Comparison of ENCODE assay signal across 8 cellular contexts in genomic region chr15:68256675-68257450, GRCh38. TPM values are rescaled to one million over a fixed set of nuclear protein-coding genes. Genes with fewer than 3 reads are reported as not detected.
A peak's percentile ranks its signal among the peaks of the same experiment; 100 is the strongest.
DNase-seq lines count a peak whose midpoint lies in the region; ATAC-seq and TF ChIP-seq lines count a peak whose summit lies in the region.

No MANE protein-coding gene starts in this region.

- no peaks in the 10 kb centered on the region for H3K79me2 ChIP-seq in DOHH2 (ENCODE audit: control insufficient read depth, low read length)

- H3K27me3 ChIP-seq in DOHH2 (ENCODE audit: control insufficient read depth, low read length) (peaks cover 22% of the 10 kb centered on the region), skeletal muscle satellite cell (ENCODE audit: control insufficient read depth, insufficient read depth, low read length) (peaks cover 1% of the 10 kb centered on the region)

- TF ChIP-seq CTCF in DOHH2 (IDR thresholded peaks at IDR 0.05; ENCODE audit: low read depth, low read length, poor library complexity, severe bottlenecking): no peak
- peak; percentile 26 for TF ChIP-seq CTCF in chondrocyte (IDR thresholded peaks at IDR 0.05)

- H3F3A ChIP-seq in DOHH2 (ENCODE audit: control insufficient read depth, insufficient read depth): peaks cover 4% of the 10 kb centered on the region; the same call in 1 of the 2 replicates

- H3K4me2 ChIP-seq in DOHH2 (ENCODE audit: low read length): peak overlapping the region; percentile 61
- H3K4me2 ChIP-seq in skeletal muscle satellite cell (ENCODE audit: low read length): peak overlapping the region; percentile 90

- H3K9me3 Mint-ChIP-seq in chondrocyte (ENCODE audit: low read depth) (no peaks in the 10 kb centered on the region), immature natural killer cell (peaks cover 0 to 1% (median 0%) of the 10 kb centered on the region in 6 donors)

- H3K4me3 ChIP-seq in DOHH2 (ENCODE audit: low read length) (peak overlapping the region; percentile 54), skeletal muscle satellite cell (ENCODE audit: low read length) (peak overlapping the region; percentile 71)

- peaks cover 10% of the 10 kb centered on the region for H3K4me1 Mint-ChIP-seq in chondrocyte (ENCODE audit: low read depth)
- H3K4me1 Mint-ChIP-seq in immature natural killer cell: peaks cover 0 to 7% of the 10 kb centered on the region in 2 donors

- ATAC-seq in GM19463 (IDR thresholded peaks at IDR 0.05; ENCODE audit: unreplicated experiment): no peak
- ATAC-seq in HG03108 (IDR thresholded peaks at IDR 0.05; ENCODE audit: unreplicated experiment): no peak

- peak overlapping the region; percentile 13 for H3K27ac Mint-ChIP-seq in chondrocyte (ENCODE audit: unreplicated experiment)
- H3K27ac Mint-ChIP-seq in immature natural killer cell: no peak overlapping the region

- H3K36me3 ChIP-seq in DOHH2 (ENCODE audit: control insufficient read depth, low read length) (no peaks in the 10 kb centered on the region), skeletal muscle satellite cell (ENCODE audit: insufficient read depth, low read length) (no peaks in the 10 kb centered on the region)

- no peaks in the 10 kb centered on the region for H4K20me1 ChIP-seq in DOHH2 (ENCODE audit: control insufficient read depth, insufficient read depth, low read depth, low read length)

- H3K36me3 Mint-ChIP-seq in chondrocyte (ENCODE audit: low read depth) (no peaks in the 10 kb centered on the region), immature natural killer cell (no peaks in the 10 kb centered on the region)

- no peaks in the 10 kb centered on the region for H3K9me2 ChIP-seq in DOHH2 (replicated peaks; ENCODE audit: control insufficient read depth, low read length)

- no peaks in the 10 kb centered on the region for H3K9me3 ChIP-seq in DOHH2 (ENCODE audit: control insufficient read depth, insufficient read depth, low read length)
- no peaks in the 10 kb centered on the region for H3K9me3 ChIP-seq in skeletal muscle satellite cell (replicated peaks; ENCODE audit: low read length)

- H3K27ac ChIP-seq in DOHH2 (ENCODE audit: low read depth, low read length): no peak overlapping the region

- H3K27me3 Mint-ChIP-seq in chondrocyte (ENCODE audit: low read depth): no peaks in the 10 kb centered on the region
- peaks cover 2 to 12% (median 3%) of the 10 kb centered on the region in 3 donors for H3K27me3 Mint-ChIP-seq in immature natural killer cell (ENCODE audit: low read depth in 3 of 3)

- peak overlapping the region; percentile 73 for H3K4me3 Mint-ChIP-seq in chondrocyte (ENCODE audit: unreplicated experiment)
- peak overlapping the region; percentile 44 to 76 (median 64) for H3K4me3 Mint-ChIP-seq in immature natural killer cell

- peak; percentile 55 for DNase-seq in NCI-H1092 treated with DMSO at 0.1 percent for 48 hours (lab: John Stamatoyannopoulos, UW)
- DNase-seq in activated CD4-positive, alpha-beta T cell treated with anti-CD3 and anti-CD28 coated beads for 1 hour: peak; percentile 38
- no peak for DNase-seq in chondrocyte (ENCODE audit: low spot score)
- peak in 2 of 3 donors; percentile 16 to 22 for DNase-seq in immature natural killer cell

- H3K9ac ChIP-seq in skeletal muscle satellite cell (ENCODE audit: low read depth, low read length): peak overlapping the region; percentile 73

- H3K4me1 ChIP-seq in DOHH2 (ENCODE audit: control insufficient read depth, low read length) (peaks cover 10% of the 10 kb centered on the region; the same call in 1 of the 2 replicates), skeletal muscle satellite cell (ENCODE audit: control insufficient read depth, insufficient read depth, low read length) (peaks cover 13% of the 10 kb centered on the region)

RNA-seq across cellular contexts. Expression of gene FEM1B, which starts 20.7 kb away (rescaled TPM):
- 46.0 to 52.7 TPM (median 49.1 TPM) in 3 replicates for total RNA-seq in chondrocyte
- polyA plus RNA-seq in immature natural killer cell: 10 to 100 TPM in 2 of 3 donors, 1 to 10 TPM in 1; 6.1 to 25.9 (median 18.4) TPM
- 36.7 and 42.8 TPM in 2 replicates for total RNA-seq in skeletal muscle satellite cell (2012; rRNA removed)

RNA-seq across cellular contexts. Expression of gene CLN6, which starts 27.3 kb away (rescaled TPM):
- 18.0 to 20.8 TPM (median 19.2 TPM) in 3 replicates for total RNA-seq in chondrocyte
- polyA plus RNA-seq in immature natural killer cell: 1 to 10 TPM; 1.3 to 2.5 (median 2.3) TPM
- total RNA-seq in skeletal muscle satellite cell (2012; rRNA removed): 20.0 and 23.8 TPM in 2 replicates

RNA-seq across cellular contexts. Expression of gene CALML4, which starts 51.7 kb away (rescaled TPM):
- total RNA-seq in chondrocyte: 0.65 to 0.97 TPM (median 0.90 TPM) in 3 replicates
- 1 to 10 TPM in 1 of 3 donors, under 1 TPM in 1, not detected in 1; 0.37 to 4.2 TPM for polyA plus RNA-seq in immature natural killer cell
- 0.25 and 1.3 TPM in 2 replicates for total RNA-seq in skeletal muscle satellite cell (2012; rRNA removed)
